ENCODE assay signal across 11 cellular contexts in genomic region chr12:6067152-6067916, GRCh38. TPM values are rescaled to one million over a fixed set of nuclear protein-coding genes. Genes with fewer than 3 reads are reported as not detected.
DNase-seq lines count a peak whose midpoint lies in the region; ATAC-seq and TF ChIP-seq lines count a peak whose summit lies in the region.
"Had no signal": no experiment of that assay in that cellular context is flagged by ENCODE, and none has a peak within 500 bp of the region (broad histone marks: within the 10 kb centered on the region; RNA-seq: fewer than 3 reads in every experiment).

No MANE protein-coding gene starts in this region.

- TF ChIP-seq CTCF in CD14-positive monocyte (IDR thresholded peaks at IDR 0.05) (peak; percentile 25), NB4 (IDR thresholded peaks at IDR 0.05; ENCODE audit: low read depth, low read length) (peak; percentile 28)

- peak overlapping the region in 2 of 7 donors; percentile 7 to 75 for H3K27ac Mint-ChIP-seq in CD14-positive monocyte
- H3K27ac Mint-ChIP-seq: stimulated activated naive CD8-positive, alpha-beta T cell treated with anti-CD3 and anti-CD28 coated beads, Interleukin-15, amount 100 ng/mL, for 72 hours had no signal

- peaks cover 35% of the 10 kb centered on the region for H3K4me1 Mint-ChIP-seq in CD14-positive monocyte

- H3K36me3 Mint-ChIP-seq in CD14-positive monocyte: peaks cover 0 to 7% of the 10 kb centered on the region in 2 donors

- intact Hi-C loops in CD14-positive monocyte (cut with micrococcal nuclease): loop anchor here in 1 of 2 donors (5.0 kb wide), 1 partner anchor 70 kb away; no protein-coding TSS in a partner anchor

- no peak overlapping the region for H3K4me3 Mint-ChIP-seq in CD14-positive monocyte
- H3K4me3 Mint-ChIP-seq: stimulated activated naive CD8-positive, alpha-beta T cell treated with anti-CD3 and anti-CD28 coated beads, Interleukin-15, amount 100 ng/mL, for 72 hours had no signal

- no peak overlapping the region for H3K4me3 ChIP-seq in NB4 (ENCODE audit: low read depth, low read length)

- no peak for ATAC-seq in HG02798 (IDR thresholded peaks at IDR 0.05; ENCODE audit: poor library complexity, unreplicated experiment)
- no peak for ATAC-seq in GM18867 (IDR thresholded peaks at IDR 0.05; ENCODE audit: unreplicated experiment)
- ATAC-seq: stimulated activated naive CD8-positive, alpha-beta T cell treated with anti-CD3 and anti-CD28 coated beads, Interleukin-15, amount 100 ng/mL, for 72 hours had no signal

- TF ChIP-seq POLR2A in NB4 (IDR thresholded peaks at IDR 0.05; ENCODE audit: extremely low read depth, insufficient read length): no peak

- H3K9me3 Mint-ChIP-seq in CD14-positive monocyte: peaks cover 0 to 2% (median 0%) of the 10 kb centered on the region in 7 donors
- H3K9me3 Mint-ChIP-seq: stimulated activated naive CD8-positive, alpha-beta T cell treated with anti-CD3 and anti-CD28 coated beads, Interleukin-15, amount 100 ng/mL, for 72 hours had no signal

- peaks cover 7 to 16% (median 8%) of the 10 kb centered on the region in 3 donors for H3K27me3 Mint-ChIP-seq in CD14-positive monocyte (ENCODE audit: low read depth in 3 of 3)

- in situ Hi-C loops in KBM-7 (cut with MboI; ENCODE audit: low pct_unique_long_range_greater_than_20kb, low sequenced_read_pairs): loop anchor here (10.0 kb wide), 1 partner anchor 217 kb away; no protein-coding TSS in a partner anchor

- DNase-seq in CD14-positive monocyte (ENCODE audit: low spot score) (no peak), NB4 (ENCODE audit: low read depth) (peak; percentile 16), ecto neural progenitor cell (ENCODE audit: low spot score) (peak; percentile 72), myocyte (ENCODE audit: low read depth) (peak; percentile 31), T1000 (lab: John Stamatoyannopoulos, UW) (no peak), KBM-7 (no peak)
- DNase-seq: effector CD8-positive, alpha-beta T cell; NCI-H2227 treated with DMSO at 0.1 percent for 48 hours; stimulated activated naive CD8-positive, alpha-beta T cell treated with anti-CD3 and anti-CD28 coated beads, Interleukin-15, amount 100 ng/mL, for 72 hours had no signal

RNA-seq across cellular contexts. Expression of gene VWF, which starts 57.1 kb away (rescaled TPM):
- under 1 TPM; 0.17 to 0.48 TPM for polyA plus RNA-seq in CD14-positive monocyte
- total RNA-seq in myocyte: 0.16 TPM in 2 replicates
- polyA plus RNA-seq in myocyte (2012): 0.30 TPM

Comparison
In these comparisons a context has a peak if more than half of its experiments do, and no peak if none do; other contexts are left out.
1. DNase-seq: peak in NB4 (single experiment), ecto neural progenitor cell (single experiment) and myocyte (single experiment); none in CD14-positive monocyte (single experiment), T1000 (single experiment) and KBM-7 (single experiment).